Comparison of ENCODE assay signal across 9 cellular contexts in the genomic region with DNA sequence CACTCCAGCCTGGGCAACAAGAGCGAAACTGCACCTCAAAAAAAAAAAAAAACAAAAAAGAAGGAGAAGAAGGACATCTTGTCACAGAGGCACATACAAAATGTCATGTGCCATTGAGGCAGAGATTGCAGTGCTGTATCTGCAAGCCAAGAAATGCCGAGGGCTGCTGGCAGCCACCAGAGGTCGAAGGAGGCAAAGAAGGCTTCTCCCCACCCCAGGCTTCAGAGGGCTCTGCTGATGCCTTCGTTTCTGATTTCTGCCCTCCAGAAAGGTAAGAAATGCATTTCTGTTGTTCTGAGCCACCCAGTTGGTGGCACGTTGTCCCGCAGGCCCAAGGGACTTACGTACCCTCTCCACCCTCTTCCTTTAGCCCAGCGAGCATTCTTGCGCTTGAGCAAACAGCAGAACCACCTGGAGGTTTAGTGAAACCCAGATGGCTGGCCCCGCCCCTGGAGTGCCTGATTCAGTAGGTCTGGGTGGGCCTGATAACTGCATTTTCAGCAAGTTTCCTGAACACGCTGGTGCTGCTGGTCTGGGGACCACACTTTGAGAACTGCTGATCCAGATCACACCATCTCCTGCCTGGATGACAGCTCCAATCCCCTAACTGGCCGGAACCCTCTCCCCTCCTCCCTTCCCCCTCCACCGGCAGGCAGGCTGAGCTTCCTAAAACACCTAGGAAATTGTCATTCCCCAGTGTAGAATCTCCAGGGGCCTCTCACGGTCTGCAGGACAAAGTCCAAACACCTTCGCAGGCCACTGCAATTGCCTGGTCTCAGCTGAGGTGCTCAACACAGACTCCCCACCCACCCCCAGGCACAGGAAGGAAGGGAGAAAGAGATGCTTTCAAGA. TPM values are rescaled to one million over a fixed set of nuclear protein-coding genes. Genes with fewer than 3 reads are reported as not detected.
DNase-seq lines count a peak whose midpoint lies in the region; ATAC-seq and TF ChIP-seq lines count a peak whose summit lies in the region.
"Had no signal": no experiment of that assay in that cellular context is flagged by ENCODE, and none has a peak within 500 bp of the region (broad histone marks: within the 10 kb centered on the region; RNA-seq: fewer than 3 reads in every experiment).

No MANE protein-coding gene starts in this region.

- DNase-seq in DMS153 treated with DMSO at 0.1 percent for 48 hours (lab: John Stamatoyannopoulos, UW; ENCODE audit: unreplicated experiment): peak; percentile 19
- peak; percentile 60 for DNase-seq in activated B cell treated with CpG ODN at 0.5 μM for 24 hours
- no peak for DNase-seq in activated gamma-delta T cell treated with Interleukin-2 at 50 U/mL for 16 hours
- no peak for DNase-seq in NCI-H2196 (lab: John Stamatoyannopoulos, UW; ENCODE audit: unreplicated experiment)
- DNase-seq in anterior cingulate cortex (lab: John Stamatoyannopoulos, UW): no peak
- DNase-seq in mesenteric fat pad (ENCODE audit: low spot score): no peak

- POLR2A ChIA-PET in activated B cell treated with CpG ODN at 0.5 μM for 24 hours (lab: Charles Lee): interaction anchor here (0.6 to 1.8 kb wide), 5 partner anchors 9 to 110 kb away, joined by 3 to 6 read pairs (median 4); partner anchors contain the start of gene UBC

- H3K27ac Mint-ChIP-seq in activated B cell treated with CpG ODN at 0.5 μM for 24 hours: peak overlapping the region; percentile 87

- TF ChIP-seq CTCF in activated B cell treated with CpG ODN at 0.5 μM for 24 hours (IDR thresholded peaks at IDR 0.05): no peak

- H3K9me3 Mint-ChIP-seq in activated B cell treated with CpG ODN at 0.5 μM for 24 hours: no peaks in the 10 kb centered on the region

- CTCF ChIA-PET in activated B cell treated with CpG ODN at 0.5 μM for 24 hours (lab: Charles Lee): interaction anchor here (1.0 to 1.6 kb wide), 4 partner anchors 16 to 113 kb away, joined by 3 read pairs; no protein-coding TSS in a partner anchor

- peaks cover 65% of the 10 kb centered on the region for H3K4me1 Mint-ChIP-seq in activated B cell treated with CpG ODN at 0.5 μM for 24 hours

- H3K27me3 Mint-ChIP-seq in activated B cell treated with CpG ODN at 0.5 μM for 24 hours: no peaks in the 10 kb centered on the region

- H3K36me3 Mint-ChIP-seq in activated B cell treated with CpG ODN at 0.5 μM for 24 hours (ENCODE audit: low read depth): no peaks in the 10 kb centered on the region

- intact Hi-C loops in activated B cell treated with CpG ODN at 0.5 μM for 24 hours (cut with micrococcal nuclease): loop anchor here (1.0 to 2.0 kb wide), 2 partner anchors 13 to 22 kb away; partner anchors contain the start of gene SCARB1

- H3K4me3 Mint-ChIP-seq in activated B cell treated with CpG ODN at 0.5 μM for 24 hours: peak overlapping the region; percentile 70

- ATAC-seq in GM19372 (IDR thresholded peaks at IDR 0.05; ENCODE audit: low read depth, unreplicated experiment): peak; percentile 65
- ATAC-seq in HG03280 (IDR thresholded peaks at IDR 0.05; ENCODE audit: unreplicated experiment): peak; percentile 77
- ATAC-seq in activated B cell treated with CpG ODN at 0.5 μM for 24 hours (ENCODE audit: low read depth): peak; percentile 95
- ATAC-seq: HCT116 had no signal

RNA-seq across cellular contexts. Expression of gene SCARB1, which starts 21.1 kb away (rescaled TPM):
- 39.3 and 40.8 TPM in 2 replicates for total RNA-seq in activated B cell treated with CpG ODN at 0.5 μM for 24 hours
- 135 TPM for total RNA-seq in mesenteric fat pad

RNA-seq across cellular contexts. Expression of gene UBC, which starts 29.6 kb away (rescaled TPM):
- 847 and 865 TPM in 2 replicates for total RNA-seq in activated B cell treated with CpG ODN at 0.5 μM for 24 hours
- 1,241 TPM for total RNA-seq in mesenteric fat pad

Comparison
In these comparisons a context has a peak if more than half of its experiments do, and no peak if none do; other contexts are left out.
1. DNase-seq: peak in DMS153 treated with DMSO at 0.1 percent for 48 hours (single experiment) and activated B cell treated with CpG ODN at 0.5 μM for 24 hours (single experiment); none in activated gamma-delta T cell treated with Interleukin-2 at 50 U/mL for 16 hours (single experiment), NCI-H2196 (single experiment), anterior cingulate cortex (0 of 58) and mesenteric fat pad (single experiment).
2. Peak in every context shown above with its lines, with median percentiles within 50 percentile points of each other: ATAC-seq.